36 cellular contexts compared by ENCODE assay signal in genomic region chr19:43380771-43381386, GRCh38. TPM values are rescaled to one million over a fixed set of nuclear protein-coding genes. Genes with fewer than 3 reads are reported as not detected.
DNase-seq lines count a peak whose midpoint lies in the region; ATAC-seq, FAIRE-seq and TF ChIP-seq lines count a peak whose summit lies in the region.
"Had no signal": no experiment of that assay in that cellular context is flagged by ENCODE, and none has a peak within 500 bp of the region (broad histone marks: within the 10 kb centered on the region; RNA-seq: fewer than 3 reads in every experiment).

No MANE protein-coding gene starts in this region.

- no peaks in the 10 kb centered on the region for H3K4me1 Mint-ChIP-seq in activated T-helper 1 cell treated with anti-CD3 and anti-CD28 coated beads, Interleukin-12 subunit alpha, Interleukin-12 subunit beta, Interleukin-2, Interleukin-4 antibody, amounts not matched to agents 30 ng/mL and 10 ng/mL and 1 ng/mL, durations not matched to agents 14 hours and 24 hours and 36 hours (ENCODE audit: low read depth)
- no peaks in the 10 kb centered on the region for H3K4me1 Mint-ChIP-seq in CD4-positive, alpha-beta memory T cell
- H3K4me1 Mint-ChIP-seq: activated naive CD4-positive, alpha-beta T cell treated with anti-CD3 and anti-CD28 coated beads, Interleukin-2, amount 50 U/mL, for 24 hours; brain; neural crest cell had no signal

- POLR2A ChIA-PET in HepG2 (lab: Yijun Ruan, JAX) = no interaction called here
- POLR2A ChIA-PET in CD4-positive, alpha-beta memory T cell (lab: Charles Lee; ENCODE audit: partially characterized antibody) = no interaction called here

- H3K36me3 ChIP-seq in HepG2 (replicated peaks in 1 of 2; ENCODE audit: control insufficient read depth in 1 of 2, insufficient read depth in 2 of 2, low read length in 2 of 2) (no peaks in the 10 kb centered on the region), right lobe of liver (no peaks in the 10 kb centered on the region)
- H3K36me3 ChIP-seq in CD4-positive, alpha-beta memory T cell (ENCODE audit: insufficient read depth, low read length) = no peaks in the 10 kb centered on the region
- H3K36me3 ChIP-seq: gastroesophageal sphincter, thoracic aorta had no signal

- in situ Hi-C loops in HepG2 (cut with HindIII; ENCODE audit: extremely low pct_ligation_motif_present, low pct_unique_long_range_greater_than_20kb) = no loop called here

- no peak overlapping the region for H3K4me3 ChIP-seq in HepG2 (replicated peaks in 1 of 3; ENCODE audit: insufficient read depth in 1 of 3, low read depth in 2 of 3, low read length in 3 of 3)
- no peak overlapping the region for H3K4me3 ChIP-seq in right lobe of liver
- no peak overlapping the region for H3K4me3 ChIP-seq in epithelial cell of esophagus (ENCODE audit: low read length)
- H3K4me3 ChIP-seq in CD4-positive, alpha-beta memory T cell (ENCODE audit: low read length in 2 of 2) = no peak overlapping the region
- H3K4me3 ChIP-seq: gastroesophageal sphincter, hepatocyte, smooth muscle cell, thoracic aorta had no signal

- TF ChIP-seq EP300 in HepG2 (IDR thresholded peaks at IDR 0.05; ENCODE audit: low read depth in 2 of 2, low read length in 2 of 2) = no peak
- no peak for TF ChIP-seq EP300 in HepG2 (CRISPR knock-in tag; IDR thresholded peaks at IDR 0.05; ENCODE audit: borderline replicate concordance)

- ATAC-seq in HepG2 (no peak), right lobe of liver (no peak), GM18858 (IDR thresholded peaks at IDR 0.05; ENCODE audit: unreplicated experiment) (no peak)
- ATAC-seq: gastroesophageal sphincter had no signal

- no peak overlapping the region for H2AFZ ChIP-seq in HepG2 (ENCODE audit: low read length)
- H2AFZ ChIP-seq: hepatocyte, parathyroid adenoma had no signal

- TF ChIP-seq CTCF in HepG2 (CRISPR knock-in tag; IDR thresholded peaks at IDR 0.05) (no peak), right lobe of liver (IDR thresholded peaks at IDR 0.05) (no peak), epithelial cell of esophagus (IDR thresholded peaks at IDR 0.05; ENCODE audit: insufficient read depth, low read depth, low read length, missing control alignments) (no peak)

- H3K4me3 Mint-ChIP-seq in activated T-helper 1 cell treated with anti-CD3 and anti-CD28 coated beads, Interleukin-12 subunit alpha, Interleukin-12 subunit beta, Interleukin-2, Interleukin-4 antibody, amounts not matched to agents 30 ng/mL and 10 ng/mL and 1 ng/mL, durations not matched to agents 14 hours and 24 hours and 36 hours = no peak overlapping the region
- no peak overlapping the region for H3K4me3 Mint-ChIP-seq in CD4-positive, alpha-beta memory T cell
- H3K4me3 Mint-ChIP-seq: activated naive CD4-positive, alpha-beta T cell treated with anti-CD3 and anti-CD28 coated beads, Interleukin-2, amount 50 U/mL, for 24 hours; brain; CD4-positive, CD25-positive, alpha-beta regulatory T cell; HFFc6; neural crest cell; stimulated activated naive CD8-positive, alpha-beta T cell treated with anti-CD3 and anti-CD28 coated beads, Interleukin-15, Interleukin-2, amounts not matched to agents 100 ng/mL and 50 ng/mL, for 24 hours had no signal

- no peak overlapping the region for H3K27ac ChIP-seq in HepG2 (ENCODE audit: extremely low read length, insufficient read depth, low read length)
- H3K27ac ChIP-seq in right lobe of liver = no peak overlapping the region
- H3K27ac ChIP-seq in CD4-positive, alpha-beta memory T cell (ENCODE audit: low read depth, low read length) = no peak overlapping the region
- H3K27ac ChIP-seq: gastroesophageal sphincter, hepatocyte, parathyroid adenoma, thoracic aorta had no signal

- TF ChIP-seq POLR2A in HepG2 (IDR thresholded peaks at IDR 0.05; ENCODE audit: insufficient read depth in 1 of 2, low read depth in 2 of 2, low read length in 2 of 2) = no peak
- no peak for TF ChIP-seq POLR2A in right lobe of liver (IDR thresholded peaks at IDR 0.05)

- H3K9me3 ChIP-seq in HepG2 (ENCODE audit: low read length) (no peaks in the 10 kb centered on the region), right lobe of liver (no peaks in the 10 kb centered on the region)
- no peaks in the 10 kb centered on the region for H3K9me3 ChIP-seq in CD4-positive, alpha-beta memory T cell (ENCODE audit: control insufficient read depth in 1 of 2, low read length in 2 of 2)
- H3K9me3 ChIP-seq: thoracic aorta had no signal

- CTCF ChIA-PET in HepG2 (lab: Yijun Ruan, JAX; ENCODE audit: low intra/inter-chr PET ratio, low total read pairs) = no interaction called here
- CTCF ChIA-PET in CD4-positive, alpha-beta memory T cell (lab: Charles Lee; ENCODE audit: partially characterized antibody) = interaction anchor here (0.8 to 1.5 kb wide), 3 partner anchors 47 to 68 kb away, joined by 3 to 6 read pairs (median 3); no protein-coding TSS in a partner anchor

- H3K79me2 ChIP-seq in HepG2 (ENCODE audit: insufficient read depth, low read length) = no peaks in the 10 kb centered on the region
- H3K79me2 ChIP-seq: hepatocyte, parathyroid adenoma had no signal

- H3K4me1 ChIP-seq in HepG2 (ENCODE audit: insufficient read depth, low read length) (peaks cover 15% of the 10 kb centered on the region), right lobe of liver (no peaks in the 10 kb centered on the region)
- H3K4me1 ChIP-seq in CD4-positive, alpha-beta memory T cell (ENCODE audit: insufficient read depth, low read length) = no peaks in the 10 kb centered on the region
- H3K4me1 ChIP-seq: gastroesophageal sphincter, parathyroid adenoma had no signal

- no peak overlapping the region for H3K9ac ChIP-seq in HepG2 (ENCODE audit: insufficient read depth, low read depth, low read length)
- H3K9ac ChIP-seq: parathyroid adenoma had no signal

- H3K9me3 Mint-ChIP-seq in activated T-helper 1 cell treated with anti-CD3 and anti-CD28 coated beads, Interleukin-12 subunit alpha, Interleukin-12 subunit beta, Interleukin-2, Interleukin-4 antibody, amounts not matched to agents 30 ng/mL and 10 ng/mL and 1 ng/mL, durations not matched to agents 14 hours and 24 hours and 36 hours = peaks cover 2% of the 10 kb centered on the region
- H3K9me3 Mint-ChIP-seq in CD4-positive, alpha-beta memory T cell = peaks cover 0 to 7% (median under 1%) of the 10 kb centered on the region in 8 donors
- H3K9me3 Mint-ChIP-seq: activated naive CD4-positive, alpha-beta T cell treated with anti-CD3 and anti-CD28 coated beads, Interleukin-2, amount 50 U/mL, for 24 hours; HFFc6; stimulated activated naive CD8-positive, alpha-beta T cell treated with anti-CD3 and anti-CD28 coated beads, Interleukin-15, Interleukin-2, amounts not matched to agents 100 ng/mL and 50 ng/mL, for 24 hours had no signal

- DNase-seq in HepG2 (ENCODE audit: low spot score) = peak; percentile 34
- no peak for DNase-seq in right lobe of liver
- DNase-seq in NCI-H748 (lab: John Stamatoyannopoulos, UW; ENCODE audit: unreplicated experiment) = peak; percentile 69
- peak; percentile 27 for DNase-seq in epithelial cell of esophagus (ENCODE audit: low read depth)
- no peak for DNase-seq in activated T-helper 1 cell treated with anti-CD3 and anti-CD28 coated beads, Interleukin-12 subunit alpha, Interleukin-12 subunit beta, Interleukin-2, Interleukin-4 antibody, amounts not matched to agents 30 ng/mL and 10 ng/mL and 1 ng/mL, durations not matched to agents 14 hours and 24 hours and 36 hours (ENCODE audit: low spot score)
- DNase-seq in H4 (ENCODE audit: low spot score) = no peak
- DNase-seq in CD4-positive, alpha-beta memory T cell = no peak
- DNase-seq: activated CD4-positive, alpha-beta T cell treated with anti-CD3 and anti-CD28 coated beads for 48 hours; AML-193; amniotic stem cell; CD4-positive, CD25-positive, alpha-beta regulatory T cell; HFFc6; NCI-H1092 treated with DMSO at 0.1 percent for 48 hours; NCI-H1930; NCI-H2227 treated with DMSO at 0.1 percent for 48 hours; NCI-H526; SHP77 treated with DMSO at 0.1 percent for 48 hours; T-helper 2 cell had no signal

- BruUV-seq in HepG2 (replicated peaks; lab: Mats Ljungman, UMichigan) = no TSS peak

- no peaks in the 10 kb centered on the region for H3K27me3 ChIP-seq in HepG2 (ENCODE audit: control insufficient read depth in 1 of 2, insufficient read depth in 2 of 2, low read length in 2 of 2)
- no peaks in the 10 kb centered on the region for H3K27me3 ChIP-seq in right lobe of liver
- H3K27me3 ChIP-seq in CD4-positive, alpha-beta memory T cell (ENCODE audit: insufficient read depth, low read length) = no peaks in the 10 kb centered on the region

- H3K27me3 Mint-ChIP-seq in activated T-helper 1 cell treated with anti-CD3 and anti-CD28 coated beads, Interleukin-12 subunit alpha, Interleukin-12 subunit beta, Interleukin-2, Interleukin-4 antibody, amounts not matched to agents 30 ng/mL and 10 ng/mL and 1 ng/mL, durations not matched to agents 14 hours and 24 hours and 36 hours (ENCODE audit: insufficient read depth) = peaks cover 3% of the 10 kb centered on the region
- peaks cover 5 to 9% of the 10 kb centered on the region in 2 donors for H3K27me3 Mint-ChIP-seq in CD4-positive, alpha-beta memory T cell
- H3K27me3 Mint-ChIP-seq: activated naive CD4-positive, alpha-beta T cell treated with anti-CD3 and anti-CD28 coated beads, Interleukin-2, amount 50 U/mL, for 24 hours; CD4-positive, CD25-positive, alpha-beta regulatory T cell had no signal

- intact Hi-C loops in HepG2 (cut with micrococcal nuclease; ENCODE audit: unreplicated experiment) = no loop called here
- intact Hi-C loops in right lobe of liver (cut with DNase I) = no loop called here
- intact Hi-C loops in activated T-helper 1 cell treated with anti-CD3 and anti-CD28 coated beads, Interleukin-12 subunit alpha, Interleukin-12 subunit beta, Interleukin-2, Interleukin-4 antibody, amounts not matched to agents 30 ng/mL and 10 ng/mL and 1 ng/mL, durations not matched to agents 14 hours and 24 hours and 36 hours (cut with micrococcal nuclease) = no loop called here
- intact Hi-C loops in CD4-positive, alpha-beta memory T cell (cut with micrococcal nuclease) = no loop called here

- no peak for FAIRE-seq in HepG2 (lab: Jason Lieb, UNC)
- FAIRE-seq: endothelial cell of umbilical vein, GM12891, RCC 7860, urothelium cell line had no signal

- 7% methylated on average over 4 of the region's 4 CpGs for WGBS in HepG2 (ENCODE audit: low lambda C conversion rate)
- 35% methylated on average over 4 of the region's 4 CpGs for WGBS in right lobe of liver (ENCODE audit: insufficient coverage, low coverage, low lambda C conversion rate, missing lambda C conversion rate)

- TF ChIP-seq RAD21 in HepG2 (CRISPR knock-in tag; IDR thresholded peaks at IDR 0.05) = no peak

- no peaks in the 10 kb centered on the region for H4K20me1 ChIP-seq in HepG2 (ENCODE audit: insufficient read depth, low read length)

- no peak overlapping the region for H3K4me2 ChIP-seq in HepG2 (ENCODE audit: low read depth, low read length)
- H3K4me2 ChIP-seq: hepatocyte, smooth muscle cell had no signal

- no peak overlapping the region for H3K27ac Mint-ChIP-seq in activated T-helper 1 cell treated with anti-CD3 and anti-CD28 coated beads, Interleukin-12 subunit alpha, Interleukin-12 subunit beta, Interleukin-2, Interleukin-4 antibody, amounts not matched to agents 30 ng/mL and 10 ng/mL and 1 ng/mL, durations not matched to agents 14 hours and 24 hours and 36 hours
- no peak overlapping the region for H3K27ac Mint-ChIP-seq in CD4-positive, alpha-beta memory T cell
- H3K27ac Mint-ChIP-seq: activated naive CD4-positive, alpha-beta T cell treated with anti-CD3 and anti-CD28 coated beads, Interleukin-2, amount 50 U/mL, for 24 hours; brain; CD4-positive, CD25-positive, alpha-beta regulatory T cell; HFFc6; stimulated activated naive CD8-positive, alpha-beta T cell treated with anti-CD3 and anti-CD28 coated beads, Interleukin-15, Interleukin-2, amounts not matched to agents 100 ng/mL and 50 ng/mL, for 24 hours had no signal

- no peaks in the 10 kb centered on the region for H3K36me3 Mint-ChIP-seq in activated T-helper 1 cell treated with anti-CD3 and anti-CD28 coated beads, Interleukin-12 subunit alpha, Interleukin-12 subunit beta, Interleukin-2, Interleukin-4 antibody, amounts not matched to agents 30 ng/mL and 10 ng/mL and 1 ng/mL, durations not matched to agents 14 hours and 24 hours and 36 hours (ENCODE audit: low read depth)
- H3K36me3 Mint-ChIP-seq in CD4-positive, alpha-beta memory T cell = no peaks in the 10 kb centered on the region
- H3K36me3 Mint-ChIP-seq: activated naive CD4-positive, alpha-beta T cell treated with anti-CD3 and anti-CD28 coated beads, Interleukin-2, amount 50 U/mL, for 24 hours; brain; CD4-positive, CD25-positive, alpha-beta regulatory T cell had no signal

RNA-seq across cellular contexts. Expression of gene CD177, which starts 27.4 kb away (rescaled TPM):
- total RNA-seq in HepG2 (2016; rRNA removed; fragmentation: Illumina TruSeq; extraction: Trizol) = not detected in 2 replicates
- not detected in 2 replicates for total RNA-seq in HepG2 (2016; cell fraction: cytosol; rRNA removed; fragmentation: Illumina TruSeq; extraction: Trizol; ENCODE audit: low read depth)
- total RNA-seq in HepG2 (2016; cell fraction: insoluble cytoplasmic fraction; rRNA removed; fragmentation: Illumina TruSeq; extraction: Trizol) = not detected in 2 replicates
- total RNA-seq in HepG2 (2016; cell fraction: membrane; rRNA removed; fragmentation: Illumina TruSeq; extraction: Trizol) = not detected in 2 replicates
- total RNA-seq in HepG2 (2016; cell fraction: nucleus; rRNA removed; fragmentation: Illumina TruSeq; extraction: Trizol) = not detected in 2 replicates
- not detected in 2 replicates for polyA plus RNA-seq in HepG2 (2011; rRNA removed)
- not detected in 2 replicates for polyA plus RNA-seq in HepG2 (2011; cell fraction: cytosol; rRNA removed)
- not detected in 2 replicates for polyA plus RNA-seq in HepG2 (2011; cell fraction: nucleus; rRNA removed)
- polyA plus RNA-seq in HepG2 (2012) = not detected in 2 replicates
- not detected in 2 replicates for polyA plus RNA-seq in HepG2 (2016; cell fraction: cytosol; fragmentation: Illumina TruSeq; extraction: Trizol; ENCODE audit: low read depth)
- not detected in 2 replicates for polyA plus RNA-seq in HepG2 (2016; cell fraction: insoluble cytoplasmic fraction; fragmentation: Illumina TruSeq; extraction: Trizol; ENCODE audit: low read depth)
- polyA plus RNA-seq in HepG2 (2016; cell fraction: membrane; fragmentation: Illumina TruSeq; extraction: Trizol; ENCODE audit: low read depth) = not detected in 2 replicates
- polyA plus RNA-seq in HepG2 (2016; cell fraction: nucleus; fragmentation: Illumina TruSeq; extraction: Trizol; ENCODE audit: insufficient read depth, low read depth) = not detected in 2 replicates
- polyA minus RNA-seq in HepG2 (2011; rRNA and poly(A)+ RNA removed; ENCODE audit: low replicate concordance) = 1.4 TPM in 1 of 2 replicates, not detected in the other
- polyA minus RNA-seq in HepG2 (2011; cell fraction: cytosol; rRNA and poly(A)+ RNA removed) = not detected in 2 replicates
- polyA minus RNA-seq in HepG2 (2011; cell fraction: nucleus; rRNA and poly(A)+ RNA removed) = not detected in 2 replicates
- 1 to 10 TPM in 3 of 6 experiments, under 1 TPM in 2, not detected in 1; 0.51 to 5.3 (median 1.3) TPM for total RNA-seq in right lobe of liver
- not detected in 2 replicates for total RNA-seq in activated T-helper 1 cell treated with anti-CD3 and anti-CD28 coated beads, Interleukin-12 subunit alpha, Interleukin-12 subunit beta, Interleukin-2, Interleukin-4 antibody, amounts not matched to agents 30 ng/mL and 10 ng/mL and 1 ng/mL, durations not matched to agents 14 hours and 24 hours and 36 hours
- total RNA-seq in H4 (2014; rRNA removed; shearing (Covaris generic)) = 0.21 TPM in 1 of 2 replicates, not detected in the other
- total RNA-seq in CD4-positive, alpha-beta memory T cell = not detected
- not detected for polyA plus RNA-seq in CD4-positive, alpha-beta memory T cell
- total RNA-seq: A673; CD4-positive, CD25-positive, alpha-beta regulatory T cell; chondrocyte; Daoy; HT1080; neural crest cell; smooth muscle cell had no signal
- polyA plus RNA-seq: endothelial cell of umbilical vein, hepatocyte, smooth muscle cell had no signal

RNA-seq across cellular contexts. Expression of gene TEX101, which starts 33.8 kb away (rescaled TPM):
- not detected in 2 replicates for total RNA-seq in HepG2 (2016; rRNA removed; fragmentation: Illumina TruSeq; extraction: Trizol)
- not detected in 2 replicates for total RNA-seq in HepG2 (2016; cell fraction: cytosol; rRNA removed; fragmentation: Illumina TruSeq; extraction: Trizol; ENCODE audit: low read depth)
- total RNA-seq in HepG2 (2016; cell fraction: insoluble cytoplasmic fraction; rRNA removed; fragmentation: Illumina TruSeq; extraction: Trizol) = not detected in 2 replicates
- total RNA-seq in HepG2 (2016; cell fraction: membrane; rRNA removed; fragmentation: Illumina TruSeq; extraction: Trizol) = not detected in 2 replicates
- not detected in 2 replicates for total RNA-seq in HepG2 (2016; cell fraction: nucleus; rRNA removed; fragmentation: Illumina TruSeq; extraction: Trizol)
- not detected in 2 replicates for polyA plus RNA-seq in HepG2 (2011; rRNA removed)
- not detected in 2 replicates for polyA plus RNA-seq in HepG2 (2011; cell fraction: cytosol; rRNA removed)
- not detected in 2 replicates for polyA plus RNA-seq in HepG2 (2011; cell fraction: nucleus; rRNA removed)
- polyA plus RNA-seq in HepG2 (2012) = not detected in 2 replicates
- polyA plus RNA-seq in HepG2 (2016; cell fraction: cytosol; fragmentation: Illumina TruSeq; extraction: Trizol; ENCODE audit: low read depth) = not detected in 2 replicates
- polyA plus RNA-seq in HepG2 (2016; cell fraction: insoluble cytoplasmic fraction; fragmentation: Illumina TruSeq; extraction: Trizol; ENCODE audit: low read depth) = not detected in 2 replicates
- not detected in 2 replicates for polyA plus RNA-seq in HepG2 (2016; cell fraction: membrane; fragmentation: Illumina TruSeq; extraction: Trizol; ENCODE audit: low read depth)
- polyA plus RNA-seq in HepG2 (2016; cell fraction: nucleus; fragmentation: Illumina TruSeq; extraction: Trizol; ENCODE audit: insufficient read depth, low read depth) = not detected in 2 replicates
- polyA minus RNA-seq in HepG2 (2011; rRNA and poly(A)+ RNA removed; ENCODE audit: low replicate concordance) = not detected in 2 replicates
- polyA minus RNA-seq in HepG2 (2011; cell fraction: cytosol; rRNA and poly(A)+ RNA removed) = not detected in 2 replicates
- polyA minus RNA-seq in HepG2 (2011; cell fraction: nucleus; rRNA and poly(A)+ RNA removed) = not detected in 2 replicates
- not detected for total RNA-seq in right lobe of liver
- total RNA-seq in activated T-helper 1 cell treated with anti-CD3 and anti-CD28 coated beads, Interleukin-12 subunit alpha, Interleukin-12 subunit beta, Interleukin-2, Interleukin-4 antibody, amounts not matched to agents 30 ng/mL and 10 ng/mL and 1 ng/mL, durations not matched to agents 14 hours and 24 hours and 36 hours = not detected in 2 replicates
- not detected in 2 replicates for total RNA-seq in H4 (2014; rRNA removed; shearing (Covaris generic))
- not detected for total RNA-seq in CD4-positive, alpha-beta memory T cell
- polyA plus RNA-seq in CD4-positive, alpha-beta memory T cell = not detected
- total RNA-seq: A673; CD4-positive, CD25-positive, alpha-beta regulatory T cell; chondrocyte; Daoy; endothelial cell of umbilical vein; gastroesophageal sphincter; hepatocyte; HFFc6; HT1080; neural crest cell; smooth muscle cell; thoracic aorta had no signal
- polyA plus RNA-seq: CD4-positive, CD25-positive, alpha-beta regulatory T cell; endothelial cell of umbilical vein; hepatocyte; smooth muscle cell had no signal

Comparison
In these comparisons a context has a peak if more than half of its experiments do, and no peak if none do; other contexts are left out.
1. DNase-seq: peak in HepG2 (single experiment), NCI-H748 (single experiment) and epithelial cell of esophagus (single experiment); none in right lobe of liver (0 of 3), activated T-helper 1 cell treated with anti-CD3 and anti-CD28 coated beads, Interleukin-12 subunit alpha, Interleukin-12 subunit beta, Interleukin-2, Interleukin-4 antibody, amounts not matched to agents 30 ng/mL and 10 ng/mL and 1 ng/mL, durations not matched to agents 14 hours and 24 hours and 36 hours (single experiment), H4 (single experiment) and CD4-positive, alpha-beta memory T cell (0 of 5).